In the genomic region with DNA sequence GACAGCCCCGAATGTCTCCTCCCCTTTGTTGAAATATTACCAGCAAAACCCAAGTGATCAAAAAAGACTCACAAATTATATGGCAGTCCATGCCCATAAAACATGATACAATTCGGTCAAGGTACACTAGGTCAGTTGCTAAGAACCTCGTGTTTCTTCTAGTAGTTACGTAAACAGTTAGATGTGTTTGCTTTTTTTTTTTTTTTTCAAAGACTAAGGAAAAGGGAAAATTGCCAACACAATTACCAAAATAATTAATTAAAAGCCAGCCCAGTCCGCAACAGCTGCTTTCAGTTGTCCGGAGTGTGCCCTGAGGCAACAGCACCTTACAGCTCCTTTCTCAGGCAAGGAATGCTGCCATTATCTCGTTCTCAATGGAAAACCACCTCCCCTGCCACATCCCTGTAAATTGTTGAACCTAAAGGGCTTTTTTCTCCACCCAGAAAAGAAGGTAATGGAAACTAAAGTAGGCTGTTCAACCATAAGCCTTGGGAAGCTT, we compare ENCODE assay signal across 16 cellular contexts.
A peak's percentile ranks its signal among the peaks of the same experiment; 100 is the strongest.
DNase-seq lines count a peak whose midpoint lies in the region; ATAC-seq and TF ChIP-seq lines count a peak whose summit lies in the region.
"Had no signal": no experiment of that assay in that cellular context is flagged by ENCODE, and none has a peak within 500 bp of the region (broad histone marks: within the 10 kb centered on the region; RNA-seq: fewer than 3 reads in every experiment).

No MANE protein-coding gene starts in this region.

- H3K27ac Mint-ChIP-seq in GM23338 = no peak overlapping the region
- peak overlapping the region; percentile 78 for H3K27ac Mint-ChIP-seq in mesothelial cell of epicardium
- H3K27ac Mint-ChIP-seq: activated naive CD8-positive, alpha-beta T cell treated with anti-CD3 and anti-CD28 coated beads, Interleukin-2, amount 10 ng/mL, durations not matched to agents 7 days and 5 days; CD14-positive monocyte; HFFc6 had no signal

- H3K4me3 ChIP-seq in GM23338 = no peak overlapping the region
- H3K4me3 ChIP-seq: heart left ventricle, skin epidermis had no signal

- no peaks in the 10 kb centered on the region for H3K9me2 ChIP-seq in GM23338 (ENCODE audit: insufficient read depth)

- H3K9me3 Mint-ChIP-seq in GM23338 = no peaks in the 10 kb centered on the region
- peaks cover 19% of the 10 kb centered on the region for H3K9me3 Mint-ChIP-seq in mesothelial cell of epicardium

- H3K4me3 Mint-ChIP-seq in GM23338 (no peak overlapping the region), mesothelial cell of epicardium (no peak overlapping the region)
- H3K4me3 Mint-ChIP-seq: activated naive CD8-positive, alpha-beta T cell treated with anti-CD3 and anti-CD28 coated beads, Interleukin-2, amount 10 ng/mL, durations not matched to agents 7 days and 5 days; CD14-positive monocyte; HFFc6 had no signal

- H3K27me3 Mint-ChIP-seq in GM23338 (ENCODE audit: insufficient read depth, low read depth, poor library complexity) (peaks cover 5% of the 10 kb centered on the region), mesothelial cell of epicardium (ENCODE audit: low read depth) (no peaks in the 10 kb centered on the region)

- H3K4me1 Mint-ChIP-seq in GM23338 (peaks cover 3% of the 10 kb centered on the region; the same call in 1 of the 3 replicates), mesothelial cell of epicardium (peaks cover 53% of the 10 kb centered on the region)
- H3K4me1 Mint-ChIP-seq: activated naive CD8-positive, alpha-beta T cell treated with anti-CD3 and anti-CD28 coated beads, Interleukin-2, amount 10 ng/mL, durations not matched to agents 7 days and 5 days had no signal

- no peaks in the 10 kb centered on the region for H3K79me2 ChIP-seq in GM23338 (replicated peaks; ENCODE audit: insufficient read depth)

- no peak overlapping the region; the same call in 1 of the 2 replicates for H3K27ac ChIP-seq in GM23338 (ENCODE audit: low read depth)
- H3K27ac ChIP-seq in VCaP = peak overlapping the region; percentile 49
- H3K27ac ChIP-seq: heart left ventricle, skin epidermis had no signal

- peak; percentile 55; the same call in 2 of the 3 replicates for ATAC-seq in GM23338
- no peak for ATAC-seq in GM18873 (IDR thresholded peaks at IDR 0.05; ENCODE audit: low FRiP score, unreplicated experiment)
- ATAC-seq: heart left ventricle, left ventricle myocardium superior had no signal

- no peaks in the 10 kb centered on the region for H3K4me1 ChIP-seq in GM23338 (ENCODE audit: insufficient read depth)
- H3K4me1 ChIP-seq: heart left ventricle had no signal

- H3K4me2 ChIP-seq in GM23338 = peak overlapping the region; percentile 24; the same call in 1 of the 2 replicates

- peak overlapping the region; percentile 19; the same call in 1 of the 2 replicates for H2AFZ ChIP-seq in GM23338

- H4K20me1 ChIP-seq in GM23338 (replicated peaks; ENCODE audit: insufficient read depth) = no peaks in the 10 kb centered on the region

- H3F3A ChIP-seq in GM23338 (replicated peaks; ENCODE audit: low read depth) = no peaks in the 10 kb centered on the region

- H3K36me3 Mint-ChIP-seq in GM23338 (ENCODE audit: low read depth) = peaks cover 7% of the 10 kb centered on the region; the same call in 1 of the 3 replicates
- H3K36me3 Mint-ChIP-seq in mesothelial cell of epicardium = peaks cover 8% of the 10 kb centered on the region
- H3K36me3 Mint-ChIP-seq: activated naive CD8-positive, alpha-beta T cell treated with anti-CD3 and anti-CD28 coated beads, Interleukin-2, amount 10 ng/mL, durations not matched to agents 7 days and 5 days; CD14-positive monocyte had no signal

- TF ChIP-seq CTCF in GM23338 (conservative IDR thresholded peaks at IDR 0.05; ENCODE audit: low read depth in 2 of 2) (no peak), VCaP (conservative IDR thresholded peaks at IDR 0.05) (no peak), mesothelial cell of epicardium (IDR thresholded peaks at IDR 0.05; ENCODE audit: unreplicated experiment) (no peak)

- no peaks in the 10 kb centered on the region for H3K36me3 ChIP-seq in GM23338 (ENCODE audit: insufficient read depth)
- H3K36me3 ChIP-seq: heart left ventricle had no signal

- DNase-seq in GM23338 (ENCODE audit: low spot score) (peak; percentile 35), NCI-H1417 (lab: John Stamatoyannopoulos, UW) (peak in 2 of 3 experiments; percentile 64 to 90), mesothelial cell of epicardium (ENCODE audit: low spot score in 2 of 2, unreplicated experiment in 2 of 2) (no peak), 8988T (no peak), pons (ENCODE audit: low spot score) (no peak)
- no peak for DNase-seq in activated CD4-positive, alpha-beta T cell treated with anti-CD3 and anti-CD28 coated beads for 48 hours
- DNase-seq: activated CD4-positive, alpha-beta T cell treated with anti-CD3 and anti-CD28 coated beads for 1 hour; activated naive CD8-positive, alpha-beta T cell treated with anti-CD3 and anti-CD28 coated beads, Interleukin-2, amount 10 ng/mL, durations not matched to agents 7 days and 5 days; cerebellar nuclear complex; heart left ventricle; HFFc6; left ventricle myocardium superior had no signal

- no peaks in the 10 kb centered on the region for H3K27me3 ChIP-seq in GM23338 (ENCODE audit: insufficient read depth)
- H3K27me3 ChIP-seq: heart left ventricle had no signal

TF ChIP-seq in GM23338, 12 proteins besides CTCF, POLR2A, EP300 and RAD21 (continues in another document):
- TF ChIP-seq CREB1 (CRISPR knock-in tag; IDR thresholded peaks at IDR 0.05; ENCODE audit: low read depth) (no peak), EZH2phosphoT487 (IDR thresholded peaks at IDR 0.05; ENCODE audit: unreplicated experiment) (no peak), STAT1 (IDR thresholded peaks at IDR 0.05; ENCODE audit: unreplicated experiment) (no peak), ZNF331 (CRISPR knock-in tag; IDR thresholded peaks at IDR 0.05; ENCODE audit: low read depth) (no peak), EZH2 (IDR thresholded peaks at IDR 0.05; ENCODE audit: low read depth, unreplicated experiment) (no peak), ZNF114 (CRISPR knock-in tag; IDR thresholded peaks at IDR 0.05) (no peak), NANOG (IDR thresholded peaks at IDR 0.05; ENCODE audit: borderline replicate concordance) (no peak), REST (IDR thresholded peaks at IDR 0.05; ENCODE audit: unreplicated experiment) (no peak), POLR2AphosphoS5 (IDR thresholded peaks at IDR 0.05; ENCODE audit: low read depth) (no peak)

Comparison
In these comparisons a context has a peak if more than half of its experiments do, and no peak if none do; other contexts are left out.
1. DNase-seq: peak in GM23338 (single experiment) and NCI-H1417 (2 of 3); none in mesothelial cell of epicardium (0 of 2), 8988T (single experiment), activated CD4-positive, alpha-beta T cell treated with anti-CD3 and anti-CD28 coated beads for 48 hours (single experiment) and pons (single experiment).